Comparison of ENCODE assay signal across 18 cellular contexts in genomic region chr5:157339409-157339808, GRCh38.
"Had no signal": no experiment of that assay in that cellular context is flagged by ENCODE, and none has a peak within 500 bp of the region (broad histone marks: within the 10 kb centered on the region; RNA-seq: fewer than 3 reads in every experiment).

No MANE protein-coding gene starts in this region.

- H3K27me3 Mint-ChIP-seq: central memory CD8-positive, alpha-beta T cell; stimulated activated memory B cell treated with anti-CD40 and anti-IgM and Interleukin-4, amounts not matched to agents 10 μg/mL and 1 μg/mL and 100 μg/mL, for 72 hours had no signal

- FAIRE-seq: endometrium, keratinocyte had no signal

- H3K27ac Mint-ChIP-seq: activated T-cell treated with anti-CD3 and anti-CD28 coated beads, Interleukin-2, amount 50 U/mL, for 72 hours; nephron progenitor cell; stimulated activated memory B cell treated with anti-CD40 and anti-IgM and Interleukin-4, amounts not matched to agents 10 μg/mL and 1 μg/mL and 100 μg/mL, for 72 hours had no signal

- H3K9me3 Mint-ChIP-seq: activated T-cell treated with anti-CD3 and anti-CD28 coated beads, Interleukin-2, amount 50 U/mL, for 72 hours; central memory CD8-positive, alpha-beta T cell; stimulated activated memory B cell treated with anti-CD40 and anti-IgM and Interleukin-4, amounts not matched to agents 10 μg/mL and 1 μg/mL and 100 μg/mL, for 72 hours had no signal

- H3K4me3 Mint-ChIP-seq: activated T-cell treated with anti-CD3 and anti-CD28 coated beads, Interleukin-2, amount 50 U/mL, for 72 hours; central memory CD8-positive, alpha-beta T cell; nephron progenitor cell; stimulated activated memory B cell treated with anti-CD40 and anti-IgM and Interleukin-4, amounts not matched to agents 10 μg/mL and 1 μg/mL and 100 μg/mL, for 72 hours had no signal

- ATAC-seq: activated T-cell treated with anti-CD3 and anti-CD28 coated beads, Interleukin-2, amount 50 U/mL, for 72 hours; lower lobe of right lung; stimulated activated memory B cell treated with anti-CD40 and anti-IgM and Interleukin-4, amounts not matched to agents 10 μg/mL and 1 μg/mL and 100 μg/mL, for 72 hours had no signal

- DNase-seq: activated CD4-positive, alpha-beta T cell treated with anti-CD3 and anti-CD28 coated beads, Interleukin-2, amount 50 U/mL, for 4 hours; activated CD4-positive, CD25-positive, alpha-beta regulatory T cell treated with anti-CD3 and anti-CD28 coated beads, Interleukin-2, amount 50 U/mL, for 72 hours; activated CD8-positive, alpha-beta memory T cell treated with anti-CD3 and anti-CD28 coated beads, Interleukin-2, amount 50 U/mL, for 4 hours; activated gamma-delta T cell; activated T-cell treated with anti-CD3 and anti-CD28 coated beads, Interleukin-2, amount 50 U/mL, for 72 hours; erythroblast; foreskin melanocyte; hypothalamus; lower lobe of right lung; nephron progenitor cell; nucleus accumbens; sigmoid colon; stimulated activated CD4-positive, alpha-beta T cell treated with anti-CD3 and anti-CD28 coated beads, Interleukin-4, amount 100 ng/mL, for 24 hours; thyroid gland had no signal
